12 cellular contexts compared by ENCODE assay signal in the genomic region with DNA sequence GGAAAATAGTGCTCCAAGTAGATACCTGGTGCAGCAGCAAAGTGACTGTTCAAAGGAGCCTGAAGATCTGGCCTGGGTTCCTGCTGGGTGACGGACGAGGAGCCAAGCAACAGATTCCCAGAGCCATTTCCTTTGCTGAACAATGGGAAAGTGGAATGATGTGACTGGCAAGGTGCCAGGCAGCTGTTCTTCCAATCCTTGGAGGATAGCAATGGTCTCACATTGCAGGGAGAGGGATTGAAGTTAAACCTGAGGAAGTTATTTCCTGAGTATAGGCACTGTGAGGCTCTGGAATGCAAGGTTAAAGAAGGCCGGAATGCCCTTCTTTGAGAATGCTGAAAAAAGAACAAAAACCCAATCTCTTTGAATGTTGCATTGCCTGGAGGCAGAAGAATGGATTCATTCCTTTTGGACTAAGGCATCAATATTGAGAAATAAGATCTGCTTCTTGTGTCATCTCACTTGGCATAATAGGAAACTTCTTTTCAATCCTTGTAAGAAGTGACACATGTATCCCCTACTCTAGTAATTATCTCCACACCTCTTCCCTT.
DNase-seq lines count a peak whose midpoint lies in the region; ATAC-seq and TF ChIP-seq lines count a peak whose summit lies in the region.
"Had no signal": no experiment of that assay in that cellular context is flagged by ENCODE, and none has a peak within 500 bp of the region (broad histone marks: within the 10 kb centered on the region; RNA-seq: fewer than 3 reads in every experiment).

No MANE protein-coding gene starts in this region.

- in situ Hi-C loops in astrocyte of the cerebellum (cut with HindIII; ENCODE audit: low sequenced_read_pairs): no loop called here

- no peak overlapping the region for H3K4me3 ChIP-seq in astrocyte of the cerebellum (ENCODE audit: low read depth, low read length)
- H3K4me3 ChIP-seq: skin epidermis had no signal

- ATAC-seq in sciatic nerve (peak; percentile 77), HG03095 (IDR thresholded peaks at IDR 0.05; ENCODE audit: unreplicated experiment) (no peak)

- intact Hi-C loops in sciatic nerve (cut with DNase I): no loop called here

- DNase-seq in DMS 273 (lab: John Stamatoyannopoulos, UW; ENCODE audit: unreplicated experiment) (peak; percentile 8), DMS 273 treated with DMSO at 0.1 percent for 48 hours (lab: John Stamatoyannopoulos, UW) (no peak), astrocyte of the cerebellum (ENCODE audit: low read depth) (peak; percentile 84), glomerular endothelial cell (ENCODE audit: extremely low read depth, low read depth, low spot score) (peak; percentile 78), sciatic nerve (ENCODE audit: low spot score) (peak; percentile 71), DMS114 treated with DMSO at 0.1 percent for 48 hours (lab: John Stamatoyannopoulos, UW; ENCODE audit: unreplicated experiment) (no peak), NCI-H510A treated with DMSO at 0.1 percent for 48 hours (lab: John Stamatoyannopoulos, UW) (no peak)
- DNase-seq: activated naive CD4-positive, alpha-beta T cell treated with anti-CD3 and anti-CD28 coated beads for 36 hours; erythroblast; NCI-H1092 treated with DMSO at 0.1 percent for 48 hours had no signal

- TF ChIP-seq CTCF in astrocyte of the cerebellum (IDR thresholded peaks at IDR 0.05; ENCODE audit: low read depth, low read length, missing control alignments): no peak

Comparison
In these comparisons a context has a peak if more than half of its experiments do, and no peak if none do; other contexts are left out.
1. DNase-seq: peak in DMS 273 (single experiment), astrocyte of the cerebellum (single experiment), glomerular endothelial cell (single experiment) and sciatic nerve (single experiment); none in DMS 273 treated with DMSO at 0.1 percent for 48 hours (single experiment), DMS114 treated with DMSO at 0.1 percent for 48 hours (single experiment) and NCI-H510A treated with DMSO at 0.1 percent for 48 hours (single experiment).